ENCODE assay signal across 15 cellular contexts in genomic region chr7:87853237-87853864, GRCh38. TPM values are rescaled to one million over a fixed set of nuclear protein-coding genes. Genes with fewer than 3 reads are reported as not detected.
DNase-seq lines count a peak whose midpoint lies in the region; ATAC-seq, FAIRE-seq and TF ChIP-seq lines count a peak whose summit lies in the region.
"Had no signal": no experiment of that assay in that cellular context is flagged by ENCODE, and none has a peak within 500 bp of the region (broad histone marks: within the 10 kb centered on the region; RNA-seq: fewer than 3 reads in every experiment).

No MANE protein-coding gene starts in this region.

- peak; percentile 21 for DNase-seq in A172 (ENCODE audit: low spot score)
- peak; percentile 69 for DNase-seq in RPMI7951 (ENCODE audit: low read depth)
- peak; percentile 65 for DNase-seq in fibroblast of peridontal ligament (ENCODE audit: extremely low read depth)
- DNase-seq in psoas muscle = no peak
- DNase-seq in transverse colon = no peak
- no peak for DNase-seq in NCI-H2029 treated with DMSO at 0.1 percent for 48 hours (lab: John Stamatoyannopoulos, UW)
- DNase-seq: anterior cingulate cortex, COR-L47, NCI-H2171, RPMI8226, WERI-Rb-1 had no signal

- H3K27ac ChIP-seq in gastroesophageal sphincter (no peak overlapping the region), psoas muscle (no peak overlapping the region), transverse colon (no peak overlapping the region)
- H3K27ac ChIP-seq: WERI-Rb-1 had no signal

- H3K27me3 ChIP-seq in gastroesophageal sphincter = no peaks in the 10 kb centered on the region
- H3K27me3 ChIP-seq in psoas muscle (ENCODE audit: insufficient read depth in 3 of 3, low read length in 2 of 3) = no peaks in the 10 kb centered on the region
- no peaks in the 10 kb centered on the region for H3K27me3 ChIP-seq in transverse colon

- no peaks in the 10 kb centered on the region for H3K4me1 ChIP-seq in gastroesophageal sphincter
- no peaks in the 10 kb centered on the region for H3K4me1 ChIP-seq in psoas muscle
- no peaks in the 10 kb centered on the region for H3K4me1 ChIP-seq in transverse colon

- TF ChIP-seq POLR2A in gastroesophageal sphincter (IDR thresholded peaks at IDR 0.05) (no peak), transverse colon (IDR thresholded peaks at IDR 0.05) (no peak)

- in situ Hi-C loops in transverse colon (cut with MboI; ENCODE audit: low pct_ligation_motif_present in 1 of 4, low pct_unique_long_range_greater_than_20kb in 1 of 4, low sequenced_read_pairs in 3 of 4) = no loop called here

- H3K4me3 ChIP-seq in gastroesophageal sphincter (no peak overlapping the region), psoas muscle (no peak overlapping the region), transverse colon (no peak overlapping the region)
- H3K4me3 ChIP-seq: GM23338 had no signal

- H3K36me3 ChIP-seq in gastroesophageal sphincter (peaks cover 0 to 54% of the 10 kb centered on the region in 2 donors), psoas muscle (ENCODE audit: insufficient read depth in 1 of 2, low read depth in 1 of 2) (peaks cover 2 to 60% of the 10 kb centered on the region in 2 donors), transverse colon (peaks cover 0 to 24% (median 9%) of the 10 kb centered on the region in 4 donors)

- WGBS in gastroesophageal sphincter (ENCODE audit: low coverage in 1 of 2), 2 donors = 56 to 73% methylated on average over 1 of the region's 1 CpG
- WGBS in psoas muscle, 3 donors = 79 to 81% (median 81%) methylated on average over 1 of the region's 1 CpG
- WGBS in transverse colon (ENCODE audit: low coverage in 1 of 2), 2 donors = 85 to 91% methylated on average over 1 of the region's 1 CpG

- H3K9me3 ChIP-seq in gastroesophageal sphincter (no peaks in the 10 kb centered on the region), psoas muscle (no peaks in the 10 kb centered on the region), transverse colon (no peaks in the 10 kb centered on the region)

- TF ChIP-seq CTCF in gastroesophageal sphincter (IDR thresholded peaks at IDR 0.05) (no peak), psoas muscle (IDR thresholded peaks at IDR 0.05) (no peak), transverse colon (IDR thresholded peaks at IDR 0.05) (no peak)

- intact Hi-C loops in psoas muscle (cut with DNase I) = no loop called here
- intact Hi-C loops in transverse colon (cut with DNase I; ENCODE audit: low total_unique reads) = no loop called here

- FAIRE-seq in G401.6 (lab: Jason Lieb, UNC) = peak; percentile 34
- FAIRE-seq: GM12892 had no signal

- no peak for TF ChIP-seq EP300 in gastroesophageal sphincter (IDR thresholded peaks at IDR 0.05)
- no peak for TF ChIP-seq EP300 in transverse colon (IDR thresholded peaks at IDR 0.05; ENCODE audit: low read depth)

- no peak for ATAC-seq in gastroesophageal sphincter
- ATAC-seq in psoas muscle = no peak
- ATAC-seq: GM23338 had no signal

RNA-seq across cellular contexts. Expression of gene SLC25A40, which starts 22.8 kb away (rescaled TPM):
- total RNA-seq in A172 (2014; rRNA removed; shearing (Covaris generic)) = 24.5 and 25.8 TPM in 2 replicates
- 28.8 and 34.7 TPM in 2 replicates for total RNA-seq in RPMI7951 (2014; rRNA removed; shearing (Covaris generic))
- total RNA-seq in gastroesophageal sphincter (10 to 100 TPM in 2 of 4 donors, 1 to 10 TPM in 2; 7.8 to 14.0 (median 9.5) TPM), psoas muscle (10 to 100 TPM in 1 of 4 donors, 1 to 10 TPM in 3; 5.8 to 11.2 (median 8.2) TPM), transverse colon (10 to 100 TPM in 3 of 4 donors, 1 to 10 TPM in 1; 1.4 to 50.8 (median 25.4) TPM)
- 1 to 10 TPM; 3.1 to 5.7 (median 5.2) TPM for polyA plus RNA-seq in psoas muscle

RNA-seq across cellular contexts. Expression of gene DBF4, which starts 22.9 kb away (rescaled TPM):
- 50.3 and 89.3 TPM in 2 replicates for total RNA-seq in A172 (2014; rRNA removed; shearing (Covaris generic))
- total RNA-seq in RPMI7951 (2014; rRNA removed; shearing (Covaris generic)) = 96.8 and 109 TPM in 2 replicates
- total RNA-seq in gastroesophageal sphincter (1 to 10 TPM; 3.1 to 7.6 (median 6.7) TPM), psoas muscle (1 to 10 TPM; 1.5 to 4.1 (median 2.0) TPM), transverse colon (10 to 100 TPM in 3 of 4 donors, 1 to 10 TPM in 1; 9.0 to 50.0 (median 11.1) TPM)
- polyA plus RNA-seq in psoas muscle = 1 to 10 TPM; 2.0 to 5.3 (median 3.8) TPM

Comparison
In these comparisons a context has a peak if more than half of its experiments do, and no peak if none do; other contexts are left out.
1. DNase-seq: peak in A172 (single experiment), RPMI7951 (single experiment) and fibroblast of peridontal ligament (single experiment); none in psoas muscle (0 of 2), transverse colon (single experiment) and NCI-H2029 treated with DMSO at 0.1 percent for 48 hours (single experiment).